15 cellular contexts compared by ENCODE assay signal in genomic region chr14:73428354-73428824, GRCh38. TPM values are rescaled to one million over a fixed set of nuclear protein-coding genes. Genes with fewer than 3 reads are reported as not detected.
DNase-seq lines count a peak whose midpoint lies in the region; ATAC-seq, FAIRE-seq and TF ChIP-seq lines count a peak whose summit lies in the region.
"Had no signal": no experiment of that assay in that cellular context is flagged by ENCODE, and none has a peak within 500 bp of the region (broad histone marks: within the 10 kb centered on the region; RNA-seq: fewer than 3 reads in every experiment).

No MANE protein-coding gene starts in this region.

- ATAC-seq in heart left ventricle (peak in 1 of 4 donors; percentile 19), Right ventricle myocardium inferior (no peak)

- TF ChIP-seq POLR2A in heart left ventricle (IDR thresholded peaks at IDR 0.05) (no peak), endothelial cell of umbilical vein (IDR thresholded peaks at IDR 0.05; ENCODE audit: low read depth, low read length) (no peak), H54 (IDR thresholded peaks at IDR 0.05; ENCODE audit: low read depth, low read length) (no peak)

- no peaks in the 10 kb centered on the region for H3K36me3 ChIP-seq in heart left ventricle
- no peaks in the 10 kb centered on the region for H3K36me3 ChIP-seq in endothelial cell of umbilical vein (ENCODE audit: control insufficient read depth in 2 of 2, extremely low read depth in 1 of 2, insufficient read depth in 2 of 2, low read length in 2 of 2)
- H3K36me3 ChIP-seq: adrenal gland had no signal

- H3K9ac ChIP-seq in endothelial cell of umbilical vein (replicated peaks; ENCODE audit: extremely low read depth, insufficient read depth, low read length) = no peak overlapping the region

- no peak for FAIRE-seq in endothelial cell of umbilical vein (lab: Jason Lieb, UNC)
- FAIRE-seq in H54 (lab: Jason Lieb, UNC) = no peak
- FAIRE-seq: urothelium cell line had no signal

- CTCF ChIA-PET in endothelial cell of umbilical vein (lab: Charles Lee) = interaction anchor here (2.1 kb wide), 1 partner anchor 43 kb away, joined by 7 read pairs; no protein-coding TSS in a partner anchor

- H3K27me3 ChIP-seq in heart left ventricle = no peaks in the 10 kb centered on the region
- H3K27me3 ChIP-seq in endothelial cell of umbilical vein (ENCODE audit: control insufficient read depth in 2 of 2, insufficient read depth in 2 of 2, low read length in 2 of 2) = no peaks in the 10 kb centered on the region
- H3K27me3 ChIP-seq: adrenal gland had no signal

- peaks cover 0 to 54% (median 32%) of the 10 kb centered on the region in 12 donors for H3K4me1 ChIP-seq in heart left ventricle
- H3K4me1 ChIP-seq in endothelial cell of umbilical vein (ENCODE audit: control insufficient read depth, extremely low read depth, insufficient read depth, low read length) = peaks cover 50% of the 10 kb centered on the region

- TF ChIP-seq CTCF in heart left ventricle (IDR thresholded peaks at IDR 0.05) = no peak
- no peak for TF ChIP-seq CTCF in endothelial cell of umbilical vein (IDR thresholded peaks at IDR 0.05; ENCODE audit: extremely low read depth in 1 of 2, insufficient read depth in 1 of 2, low read depth in 1 of 2, low read length in 2 of 2)

- intact Hi-C loops in heart left ventricle (cut with DNase I) (loop anchor here in 1 of 10 donors (5.0 kb wide), 1 partner anchor 34 kb away; no protein-coding TSS in a partner anchor), Right ventricle myocardium inferior (cut with DNase I) (no loop called here), endothelial cell of umbilical vein (cut with micrococcal nuclease) (no loop called here)

- dilution Hi-C loops in endothelial cell of umbilical vein (cut with MboI; ENCODE audit: extremely low pct_ligation_motif_present, low sequenced_read_pairs) = no loop called here

- H3K79me2 ChIP-seq in endothelial cell of umbilical vein (ENCODE audit: control insufficient read depth, insufficient read depth, low read length) = peaks cover 91% of the 10 kb centered on the region

- DNase-seq in heart left ventricle (no peak), Right ventricle myocardium inferior (ENCODE audit: missing footprints) (no peak), endothelial cell of umbilical vein (ENCODE audit: low read depth, low spot score) (peak; percentile 32), mucosa of gallbladder (ENCODE audit: low spot score) (peak; percentile 61), anterior cingulate cortex (lab: John Stamatoyannopoulos, UW) (no peak), iPS-NIHi11 (ENCODE audit: low spot score) (no peak), H54 (ENCODE audit: insufficient read length, low spot score) (no peak)
- no peak for DNase-seq in activated CD4-positive, alpha-beta T cell treated with anti-CD3 and anti-CD28 coated beads for 4 hours
- DNase-seq: activated CD8-positive, alpha-beta memory T cell treated with anti-CD3 and anti-CD28 coated beads, Interleukin-2, amount 50 U/mL, for 48 hours; adrenal gland; effector CD4-positive, alpha-beta T cell; head of caudate nucleus; NCI-H82; SIG-M5 had no signal

- H3K4me2 ChIP-seq in endothelial cell of umbilical vein (ENCODE audit: insufficient read depth, low read length) = no peak overlapping the region

- no peak overlapping the region for H2AFZ ChIP-seq in endothelial cell of umbilical vein (ENCODE audit: low read depth, low read length)

- POLR2A ChIA-PET in endothelial cell of umbilical vein (lab: Charles Lee) = no interaction called here

- H3K27ac ChIP-seq in heart left ventricle (peak overlapping the region in 11 of 12 donors; percentile 2 to 82 (median 47)), endothelial cell of umbilical vein (ENCODE audit: insufficient read depth, low read depth, low read length) (peak overlapping the region; percentile 81)

- BruUV-seq in endothelial cell of umbilical vein (replicated peaks; lab: Mats Ljungman, UMichigan) = no TSS peak

- no peaks in the 10 kb centered on the region for H3K9me1 ChIP-seq in endothelial cell of umbilical vein (replicated peaks; ENCODE audit: control insufficient read depth, extremely low read depth, insufficient read depth, low read length)

- H3K9me3 ChIP-seq in heart left ventricle (no peaks in the 10 kb centered on the region), endothelial cell of umbilical vein (replicated peaks; ENCODE audit: control insufficient read depth, insufficient read depth, low read length) (no peaks in the 10 kb centered on the region)
- H3K9me3 ChIP-seq: adrenal gland had no signal

- WGBS in heart left ventricle, 4 donors = 58 to 65% (median 59%) methylated on average over 5 of the region's 5 CpGs

- no peak overlapping the region for H3K4me3 ChIP-seq in heart left ventricle
- no peak overlapping the region for H3K4me3 ChIP-seq in endothelial cell of umbilical vein (replicated peaks in 1 of 3; ENCODE audit: insufficient read depth in 1 of 3, low read depth in 1 of 3, low read length in 3 of 3)
- H3K4me3 ChIP-seq: adrenal gland had no signal

- H4K20me1 ChIP-seq in endothelial cell of umbilical vein (replicated peaks; ENCODE audit: control insufficient read depth, extremely low read depth, insufficient read depth, low read length) = peaks cover 2% of the 10 kb centered on the region

TF ChIP-seq in endothelial cell of umbilical vein, 7 proteins besides CTCF, POLR2A, EP300 and RAD21:
- TF ChIP-seq JUN (IDR thresholded peaks at IDR 0.05; ENCODE audit: borderline replicate concordance, insufficient read depth, insufficient read length, low read depth) = no peak
- TF ChIP-seq MAX (IDR thresholded peaks at IDR 0.05; ENCODE audit: insufficient read depth, insufficient read length) = no peak
- TF ChIP-seq FOS (IDR thresholded peaks at IDR 0.05; ENCODE audit: borderline replicate concordance, insufficient read depth, low read length) = no peak
- TF ChIP-seq GATA2 (IDR thresholded peaks at IDR 0.05; ENCODE audit: insufficient read depth, insufficient read length, low read depth, low read length) = no peak
- no peak for TF ChIP-seq EZH2 (IDR thresholded peaks at IDR 0.05; ENCODE audit: borderline replicate concordance, low read depth, low read length, severe bottlenecking)
- TF ChIP-seq POLR2AphosphoS5 (IDR thresholded peaks at IDR 0.05; ENCODE audit: insufficient read depth, low read depth, low read length) = no peak
- no peak for TF ChIP-seq MYC (IDR thresholded peaks at IDR 0.05; ENCODE audit: low read depth, low read length)
TF ChIP-seq in endothelial cell of umbilical vein: peak in this region for 0.

RNA-seq across cellular contexts. Expression of gene NUMB, which starts 30.0 kb away (rescaled TPM):
- total RNA-seq in heart left ventricle = 10 to 100 TPM; 22.4 to 59.1 (median 35.0) TPM
- polyA plus RNA-seq in heart left ventricle = 10 to 100 TPM; 18.2 to 28.7 TPM
- total RNA-seq in Right ventricle myocardium inferior = 39.8 TPM
- total RNA-seq in endothelial cell of umbilical vein = 116 and 128 TPM in 2 replicates
- polyA plus RNA-seq in endothelial cell of umbilical vein = 164 and 210 TPM in 2 replicates
- 121 and 133 TPM in 2 replicates for polyA plus RNA-seq in endothelial cell of umbilical vein (2011; cell fraction: cytosol; rRNA removed)
- polyA plus RNA-seq in endothelial cell of umbilical vein (2011; cell fraction: nucleus; rRNA removed) = 224 and 247 TPM in 2 replicates
- polyA plus RNA-seq in endothelial cell of umbilical vein (2012) = 87.1 and 111 TPM in 2 replicates
- 389 and 406 TPM in 2 replicates for polyA minus RNA-seq in endothelial cell of umbilical vein
- 30.2 TPM for polyA minus RNA-seq in endothelial cell of umbilical vein (2011; cell fraction: cytosol; rRNA and poly(A)+ RNA removed)
- 207 and 280 TPM in 2 replicates for polyA minus RNA-seq in endothelial cell of umbilical vein (2011; cell fraction: nucleus; rRNA and poly(A)+ RNA removed)
- 117 TPM for total RNA-seq in mucosa of gallbladder

Comparison
In these comparisons a context has a peak if more than half of its experiments do, and no peak if none do; other contexts are left out.
1. DNase-seq: peak in endothelial cell of umbilical vein (single experiment) and mucosa of gallbladder (single experiment); none in heart left ventricle (0 of 5), Right ventricle myocardium inferior (single experiment), anterior cingulate cortex (0 of 58), activated CD4-positive, alpha-beta T cell treated with anti-CD3 and anti-CD28 coated beads for 4 hours (0 of 2), iPS-NIHi11 (single experiment) and H54 (single experiment).